In genomic region chr17:28335959-28336871, GRCh38 we compare ENCODE assay signal across 8 cellular contexts. TPM values are rescaled to one million over a fixed set of nuclear protein-coding genes. Genes with fewer than 3 reads are reported as not detected.
DNase-seq lines count a peak whose midpoint lies in the region; ATAC-seq and TF ChIP-seq lines count a peak whose summit lies in the region.

No MANE protein-coding gene starts in this region.

- no peaks in the 10 kb centered on the region for H3K27me3 Mint-ChIP-seq in T-cell

- H3K4me3 Mint-ChIP-seq in T-cell, result peak overlapping the region; percentile 95 to 98 (median 96)

- H3K36me3 ChIP-seq in duodenal mucosa (ENCODE audit: control insufficient read depth in 1 of 2, insufficient read depth in 2 of 2, low read length in 2 of 2) (peaks cover 12 to 19% of the 10 kb centered on the region in 2 donors), lower lobe of right lung (peaks cover 31% of the 10 kb centered on the region)

- ATAC-seq in T-cell (replicated peaks in 1 of 4) (no peak), lower lobe of right lung (peak; percentile 39 to 72), HG02759 (IDR thresholded peaks at IDR 0.05; ENCODE audit: unreplicated experiment) (no peak), HG03378 (IDR thresholded peaks at IDR 0.05; ENCODE audit: unreplicated experiment) (no peak)

- DNase-seq in GM03348 (ENCODE audit: low spot score) (peak; percentile 72), Kasumi-1 (lab: John Stamatoyannopoulos, UW) (peak; percentile 21 to 31), T-cell (peak in 4 of 34 experiments; percentile 2 to 19 (median 13)), lower lobe of right lung (no peak), stromal cell of bone marrow (ENCODE audit: low read depth) (peak; percentile 53)

- intact Hi-C loops in lower lobe of right lung (cut with DNase I), result no loop called here

- H3K4me3 ChIP-seq in duodenal mucosa (ENCODE audit: low read depth in 1 of 2, low read length in 2 of 2) (peak overlapping the region; percentile 80 to 94), lower lobe of right lung (peak overlapping the region; percentile 97)

- no peaks in the 10 kb centered on the region for H3K27me3 ChIP-seq in duodenal mucosa (ENCODE audit: control insufficient read depth in 1 of 2, insufficient read depth in 2 of 2, low read length in 2 of 2)
- H3K27me3 ChIP-seq in lower lobe of right lung (ENCODE audit: low read depth), result no peaks in the 10 kb centered on the region

- H3K27ac ChIP-seq in duodenal mucosa (ENCODE audit: low read depth, low read length) (peak overlapping the region; percentile 85), lower lobe of right lung (peak overlapping the region; percentile 99)

- POLR2A ChIA-PET in T-cell (lab: Charles Lee), result interaction anchor here (0.5 to 2.5 kb wide), 12 partner anchors 17 to 490 kb away, joined by 3 to 25 read pairs (median 3); partner anchors contain the start of genes POLDIP2 (in 2 of the 2), TMEM97 (in 2 of the 2), LYRM9 (in 1 of the 2) and RPL23A (in 1 of the 2)

- H3K4me1 ChIP-seq in duodenal mucosa (ENCODE audit: control insufficient read depth in 1 of 2, insufficient read depth in 2 of 2, low read length in 2 of 2) (peaks cover 35 to 43% of the 10 kb centered on the region in 2 donors), lower lobe of right lung (peaks cover 56% of the 10 kb centered on the region)

- TF ChIP-seq CTCF in lower lobe of right lung (IDR thresholded peaks at IDR 0.05), result no peak

- peaks cover 49 to 54% (median 50%) of the 10 kb centered on the region in 3 donors for H3K4me1 Mint-ChIP-seq in T-cell

- H3K36me3 Mint-ChIP-seq in T-cell, result peaks cover 14% of the 10 kb centered on the region

- H3K9ac ChIP-seq in duodenal mucosa (ENCODE audit: low read depth in 1 of 2, low read length in 2 of 2), result peak overlapping the region; percentile 93 to 95

- H3K9me3 ChIP-seq in duodenal mucosa (ENCODE audit: control insufficient read depth in 1 of 2, low read length in 2 of 2) (no peaks in the 10 kb centered on the region), lower lobe of right lung (no peaks in the 10 kb centered on the region)

- H3K27ac Mint-ChIP-seq in T-cell, result peak overlapping the region; percentile 85 to 90

- CTCF ChIA-PET in T-cell (lab: Charles Lee), result interaction anchor here (0.6 to 1.8 kb wide), 10 partner anchors 12 to 616 kb away, joined by 3 to 15 read pairs (median 4); partner anchors contain the start of genes LYRM9 (in 1 of the 2), POLDIP2 (in 1 of the 2) and TMEM97 (in 1 of the 2)

- H3K9me3 Mint-ChIP-seq in T-cell, result no peaks in the 10 kb centered on the region

RNA-seq across cellular contexts. Expression of gene TNFAIP1, which starts 0.7 kb away (rescaled TPM):
- total RNA-seq in T-cell (10 to 100 TPM; 12.1 to 28.9 (median 23.3) TPM), lower lobe of right lung (56.1 TPM)

RNA-seq across cellular contexts. Expression of gene IFT20, which starts 0.9 kb away (rescaled TPM):
- total RNA-seq in T-cell, result 10 to 100 TPM; 29.3 to 55.4 (median 33.8) TPM
- 33.2 TPM for total RNA-seq in lower lobe of right lung

RNA-seq across cellular contexts. Expression of gene TMEM97, which starts 17.2 kb away (rescaled TPM):
- total RNA-seq in T-cell (1 to 10 TPM; 3.4 to 7.2 (median 5.1) TPM), lower lobe of right lung (51.5 TPM)

RNA-seq across cellular contexts. Expression of gene POLDIP2, which starts 21.1 kb away (rescaled TPM):
- 10 to 100 TPM; 29.2 to 38.7 (median 33.2) TPM for total RNA-seq in T-cell
- total RNA-seq in lower lobe of right lung, result 54.7 TPM

RNA-seq across cellular contexts. Expression of gene SEBOX, which starts 28.8 kb away (rescaled TPM):
- total RNA-seq in T-cell (not detected), lower lobe of right lung (not detected)

Comparison
In these comparisons a context has a peak if more than half of its experiments do, and no peak if none do; other contexts are left out.
1. ATAC-seq: peak in lower lobe of right lung (2 of 2); none in T-cell (0 of 4), HG02759 (single experiment) and HG03378 (single experiment).